Comparison of ENCODE assay signal across 12 cellular contexts in the genomic region with DNA sequence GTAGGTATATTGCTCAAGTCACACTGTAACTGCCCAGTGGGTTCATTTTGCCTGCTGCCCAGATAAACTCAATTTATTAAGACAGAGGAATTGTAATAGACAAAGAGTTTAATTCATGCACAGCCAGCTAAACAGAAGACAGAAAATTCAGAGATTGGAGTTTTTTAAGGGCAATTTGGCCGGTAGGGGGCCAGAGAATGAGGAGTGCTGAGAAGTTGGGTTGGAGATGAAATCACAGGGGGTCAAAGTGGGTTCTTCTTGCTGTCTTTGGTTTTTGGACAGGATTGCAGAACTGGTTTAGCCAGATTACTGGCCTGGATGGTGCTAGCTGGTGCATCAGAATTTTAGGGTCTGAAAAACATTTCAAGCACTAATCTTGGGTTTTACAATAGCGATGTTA. TPM values are rescaled to one million over a fixed set of nuclear protein-coding genes. Genes with fewer than 3 reads are reported as not detected.
DNase-seq lines count a peak whose midpoint lies in the region; TF ChIP-seq lines count a peak whose summit lies in the region.
"Had no signal": no experiment of that assay in that cellular context is flagged by ENCODE, and none has a peak within 500 bp of the region (broad histone marks: within the 10 kb centered on the region; RNA-seq: fewer than 3 reads in every experiment).

No MANE protein-coding gene starts in this region.

- H3K36me3 ChIP-seq in KMS-11 (ENCODE audit: insufficient read depth) = no peaks in the 10 kb centered on the region
- no peaks in the 10 kb centered on the region for H3K36me3 ChIP-seq in brain microvascular endothelial cell (replicated peaks)
- H3K36me3 ChIP-seq in CD4-positive, alpha-beta memory T cell (ENCODE audit: insufficient read depth, low read length) = no peaks in the 10 kb centered on the region

- H3K27ac ChIP-seq in KMS-11 (no peak overlapping the region), brain microvascular endothelial cell (no peak overlapping the region)
- H3K27ac ChIP-seq in CD4-positive, alpha-beta memory T cell (ENCODE audit: low read depth, low read length) = no peak overlapping the region
- H3K27ac ChIP-seq: coronary artery had no signal

- no peak overlapping the region for H3K4me3 ChIP-seq in KMS-11 (IDR thresholded peaks at IDR 0.05; ENCODE audit: insufficient read depth, low read depth, low read length)
- no peak overlapping the region for H3K4me3 ChIP-seq in brain microvascular endothelial cell (ENCODE audit: low read depth, low read length)
- H3K4me3 ChIP-seq in CD4-positive, alpha-beta memory T cell (ENCODE audit: low read length in 2 of 2) = no peak overlapping the region
- H3K4me3 ChIP-seq: coronary artery had no signal

- peak; percentile 13 for DNase-seq in NCI-H82 (lab: John Stamatoyannopoulos, UW)
- DNase-seq in NCI-H82 treated with DMSO at 0.1 percent for 48 hours (lab: John Stamatoyannopoulos, UW; ENCODE audit: unreplicated experiment) = no peak
- no peak for DNase-seq in brain microvascular endothelial cell
- DNase-seq in neural crest cell (ENCODE audit: low read depth, low spot score) = no peak
- DNase-seq in CD4-positive, alpha-beta memory T cell = no peak
- no peak for DNase-seq in COLO829 (ENCODE audit: low spot score)
- DNase-seq in NCI-H2107 (lab: John Stamatoyannopoulos, UW) = no peak
- DNase-seq: activated naive CD4-positive, alpha-beta T cell treated with anti-CD3 and anti-CD28 coated beads, Interleukin-2, amount 50 U/mL, for 16 hours; stimulated activated CD4-positive, alpha-beta T cell treated with anti-CD3 and anti-CD28 coated beads, Interleukin-4, amount 100 ng/mL, for 1 hour; stimulated activated naive CD4-positive, alpha-beta T cell treated with Interleukin-2 at 50 U/mL for 16 hours had no signal

- H3K9ac ChIP-seq in KMS-11 = no peak overlapping the region

- H3K4me1 ChIP-seq in KMS-11 (ENCODE audit: low read depth, poor library complexity, severe bottlenecking) = no peaks in the 10 kb centered on the region
- H3K4me1 ChIP-seq in CD4-positive, alpha-beta memory T cell (ENCODE audit: insufficient read depth, low read length) = no peaks in the 10 kb centered on the region

- no peaks in the 10 kb centered on the region for H3K27me3 ChIP-seq in KMS-11 (ENCODE audit: insufficient read depth, low read depth)
- no peaks in the 10 kb centered on the region for H3K27me3 ChIP-seq in brain microvascular endothelial cell (replicated peaks)
- no peaks in the 10 kb centered on the region for H3K27me3 ChIP-seq in CD4-positive, alpha-beta memory T cell (ENCODE audit: insufficient read depth, low read length)

- in situ Hi-C loops in brain microvascular endothelial cell (cut with HindIII; ENCODE audit: low pct_ligation_motif_present, low sequenced_read_pairs) = no loop called here

- no peaks in the 10 kb centered on the region for H3K9me3 ChIP-seq in CD4-positive, alpha-beta memory T cell (ENCODE audit: control insufficient read depth in 1 of 2, low read length in 2 of 2)

- no peaks in the 10 kb centered on the region for H4K20me1 ChIP-seq in KMS-11 (ENCODE audit: insufficient read depth)

- CTCF ChIA-PET in CD4-positive, alpha-beta memory T cell (lab: Charles Lee; ENCODE audit: partially characterized antibody) = no interaction called here

- TF ChIP-seq CTCF in KMS-11 (conservative IDR thresholded peaks at IDR 0.05; ENCODE audit: low read depth, low read length) (peak; percentile 51), brain microvascular endothelial cell (IDR thresholded peaks at IDR 0.05; ENCODE audit: low read depth, low read length, missing control alignments) (peak; percentile 60), neural crest cell (conservative IDR thresholded peaks at IDR 0.05) (peak; percentile 55)

- H3K36me3 Mint-ChIP-seq in neural crest cell (ENCODE audit: low read depth) = no peaks in the 10 kb centered on the region
- H3K36me3 Mint-ChIP-seq in CD4-positive, alpha-beta memory T cell = no peaks in the 10 kb centered on the region

- H3K4me1 Mint-ChIP-seq in neural crest cell = no peaks in the 10 kb centered on the region
- no peaks in the 10 kb centered on the region for H3K4me1 Mint-ChIP-seq in CD4-positive, alpha-beta memory T cell

- POLR2A ChIA-PET in CD4-positive, alpha-beta memory T cell (lab: Charles Lee; ENCODE audit: partially characterized antibody) = interaction anchor here (0.5 kb wide), 1 partner anchor 33 kb away, joined by 3 read pairs; no protein-coding TSS in a partner anchor

- no peak overlapping the region for H2AFZ ChIP-seq in KMS-11 (ENCODE audit: low read depth)

- H3K4me2 ChIP-seq in KMS-11 = no peak overlapping the region

- peaks cover 4% of the 10 kb centered on the region for H3K27me3 Mint-ChIP-seq in neural crest cell (ENCODE audit: low read depth)
- peaks cover 15 to 22% of the 10 kb centered on the region in 2 donors for H3K27me3 Mint-ChIP-seq in CD4-positive, alpha-beta memory T cell

- H3K9me3 Mint-ChIP-seq in neural crest cell = no peaks in the 10 kb centered on the region
- H3K9me3 Mint-ChIP-seq in CD4-positive, alpha-beta memory T cell = no peaks in the 10 kb centered on the region

- H3K79me2 ChIP-seq in KMS-11 (ENCODE audit: insufficient read depth, low read depth) = no peaks in the 10 kb centered on the region

- intact Hi-C loops in CD4-positive, alpha-beta memory T cell (cut with micrococcal nuclease) = no loop called here

- H3K27ac Mint-ChIP-seq in neural crest cell (ENCODE audit: unreplicated experiment) = no peak overlapping the region
- H3K27ac Mint-ChIP-seq in CD4-positive, alpha-beta memory T cell = no peak overlapping the region

- H3K4me3 Mint-ChIP-seq in neural crest cell = no peak overlapping the region
- H3K4me3 Mint-ChIP-seq in CD4-positive, alpha-beta memory T cell = no peak overlapping the region

RNA-seq across cellular contexts. Expression of gene IL33, which starts 20.7 kb away (rescaled TPM):
- not detected in 2 replicates for total RNA-seq in neural crest cell
- total RNA-seq in CD4-positive, alpha-beta memory T cell = not detected
- not detected for polyA plus RNA-seq in CD4-positive, alpha-beta memory T cell
